ENCODE assay signal across 20 cellular contexts in genomic region chr5:78624992-78625391, GRCh38. TPM values are rescaled to one million over a fixed set of nuclear protein-coding genes. Genes with fewer than 3 reads are reported as not detected.
DNase-seq lines count a peak whose midpoint lies in the region; ATAC-seq, FAIRE-seq and TF ChIP-seq lines count a peak whose summit lies in the region.
"Had no signal": no experiment of that assay in that cellular context is flagged by ENCODE, and none has a peak within 500 bp of the region (broad histone marks: within the 10 kb centered on the region; RNA-seq: fewer than 3 reads in every experiment).

No MANE protein-coding gene starts in this region.

- WGBS in HepG2 (ENCODE audit: low lambda C conversion rate) = 83% methylated on average over 4 of the region's 4 CpGs
- 39% methylated on average over 2 of the region's 4 CpGs for WGBS in right lobe of liver (ENCODE audit: insufficient coverage, low coverage, low lambda C conversion rate, missing lambda C conversion rate)

- ATAC-seq in HepG2 (peak; percentile 20; the same call in 1 of the 3 replicates), right lobe of liver (no peak), T-helper 17 cell (no peak)
- ATAC-seq: GM12878 had no signal

- TF ChIP-seq CTCF in HepG2 (CRISPR knock-in tag; IDR thresholded peaks at IDR 0.05) = no peak
- TF ChIP-seq CTCF in right lobe of liver (IDR thresholded peaks at IDR 0.05) = no peak
- no peak for TF ChIP-seq CTCF in osteocyte (IDR thresholded peaks at IDR 0.05)
- TF ChIP-seq CTCF in nephron progenitor cell (IDR thresholded peaks at IDR 0.05) = no peak

- H3K27ac Mint-ChIP-seq in osteocyte (ENCODE audit: unreplicated experiment) (no peak overlapping the region), nephron progenitor cell (no peak overlapping the region), T-helper 17 cell (no peak overlapping the region)
- H3K27ac Mint-ChIP-seq: CD14-positive monocyte; CD4-positive, alpha-beta memory T cell had no signal

- no peak overlapping the region for H3K9ac ChIP-seq in HepG2 (ENCODE audit: insufficient read depth, low read depth, low read length)
- no peak overlapping the region for H3K9ac ChIP-seq in stomach smooth muscle (ENCODE audit: low read length in 2 of 2)
- H3K9ac ChIP-seq: BLaER1 had no signal

- H3K9me3 Mint-ChIP-seq in osteocyte (ENCODE audit: unreplicated experiment) (peaks cover 5% of the 10 kb centered on the region), nephron progenitor cell (peaks cover 19% of the 10 kb centered on the region)

- TF ChIP-seq POLR2A in HepG2 (IDR thresholded peaks at IDR 0.05; ENCODE audit: insufficient read depth in 1 of 2, low read depth in 2 of 2, low read length in 2 of 2) (no peak), right lobe of liver (IDR thresholded peaks at IDR 0.05) (no peak)

- H3K36me3 ChIP-seq in HepG2 (replicated peaks in 1 of 2; ENCODE audit: control insufficient read depth in 1 of 2, insufficient read depth in 2 of 2, low read length in 2 of 2) (peaks cover 15 to 47% of the 10 kb centered on the region in 2 experiments), right lobe of liver (no peaks in the 10 kb centered on the region), stomach smooth muscle (ENCODE audit: control insufficient read depth in 2 of 2, insufficient read depth in 2 of 2, low read length in 2 of 2) (peaks cover 0 to 4% of the 10 kb centered on the region in 2 donors)
- H3K36me3 ChIP-seq: BLaER1 had no signal

- TF ChIP-seq RAD21 in HepG2 (CRISPR knock-in tag; IDR thresholded peaks at IDR 0.05) = no peak

- H3K4me1 ChIP-seq in HepG2 (ENCODE audit: insufficient read depth, low read length) (peaks cover 57% of the 10 kb centered on the region), right lobe of liver (no peaks in the 10 kb centered on the region), stomach smooth muscle (ENCODE audit: control insufficient read depth, insufficient read depth, low read length) (peaks cover 79% of the 10 kb centered on the region)
- H3K4me1 ChIP-seq: HAP-1 had no signal

- FAIRE-seq in HepG2 (lab: Jason Lieb, UNC) = no peak
- FAIRE-seq: GM12878 had no signal

- BruUV-seq in HepG2 (replicated peaks; lab: Mats Ljungman, UMichigan) = no TSS peak

- peaks cover 26% of the 10 kb centered on the region for H3K79me2 ChIP-seq in HepG2 (ENCODE audit: insufficient read depth, low read length)

- H3K4me3 ChIP-seq in HepG2 (replicated peaks in 1 of 3; ENCODE audit: insufficient read depth in 1 of 3, low read depth in 2 of 3, low read length in 3 of 3) = no peak overlapping the region
- H3K4me3 ChIP-seq in right lobe of liver = no peak overlapping the region
- no peak overlapping the region for H3K4me3 ChIP-seq in stomach smooth muscle (ENCODE audit: low read length in 2 of 2)
- H3K4me3 ChIP-seq: BLaER1, GM12878, HAP-1 had no signal

- CTCF ChIA-PET in HepG2 (lab: Yijun Ruan, JAX; ENCODE audit: low intra/inter-chr PET ratio, low total read pairs) = no interaction called here

- in situ Hi-C loops in HepG2 (cut with HindIII; ENCODE audit: extremely low pct_ligation_motif_present, low pct_unique_long_range_greater_than_20kb) = no loop called here

- H3K4me2 ChIP-seq in HepG2 (ENCODE audit: low read depth, low read length) = no peak overlapping the region

- no peak for DNase-seq in HepG2 (ENCODE audit: low spot score)
- DNase-seq in right lobe of liver = no peak
- peak; percentile 44 for DNase-seq in osteocyte (ENCODE audit: extremely low spot score, unreplicated experiment)
- no peak for DNase-seq in nephron progenitor cell
- no peak for DNase-seq in NCI-H1694 treated with DMSO at 0.1 percent for 48 hours (lab: John Stamatoyannopoulos, UW)
- no peak for DNase-seq in T-helper 17 cell
- DNase-seq: 8988T; Calu3; CD4-positive, alpha-beta memory T cell; DMS 273 treated with DMSO at 0.1 percent for 48 hours; DMS53; DND-41; EL; GOT3; IMR-90 had no signal

- intact Hi-C loops in HepG2 (cut with micrococcal nuclease; ENCODE audit: unreplicated experiment) (loop anchor here (5.0 kb wide), 2 partner anchors 68 to 88 kb away; no protein-coding TSS in a partner anchor), right lobe of liver (cut with DNase I) (no loop called here)

- H3K36me3 Mint-ChIP-seq in osteocyte (ENCODE audit: unreplicated experiment) (peaks cover 86% of the 10 kb centered on the region), nephron progenitor cell (ENCODE audit: low read depth) (peaks cover 66% of the 10 kb centered on the region), T-helper 17 cell (ENCODE audit: low read depth) (no peaks in the 10 kb centered on the region)
- H3K36me3 Mint-ChIP-seq: CD14-positive monocyte; CD4-positive, alpha-beta memory T cell had no signal

- no peak for TF ChIP-seq EP300 in HepG2 (IDR thresholded peaks at IDR 0.05; ENCODE audit: low read depth in 2 of 2, low read length in 2 of 2)
- no peak for TF ChIP-seq EP300 in HepG2 (CRISPR knock-in tag; IDR thresholded peaks at IDR 0.05; ENCODE audit: borderline replicate concordance)

- POLR2A ChIA-PET in HepG2 (lab: Yijun Ruan, JAX) = no interaction called here

- H3K27me3 Mint-ChIP-seq in osteocyte (ENCODE audit: unreplicated experiment) (no peaks in the 10 kb centered on the region), nephron progenitor cell (ENCODE audit: low read depth, poor library complexity) (peaks cover 3% of the 10 kb centered on the region), T-helper 17 cell (peaks cover 47% of the 10 kb centered on the region)

- H3K4me1 Mint-ChIP-seq in osteocyte (ENCODE audit: unreplicated experiment) (peaks cover 57% of the 10 kb centered on the region), nephron progenitor cell (peaks cover 94% of the 10 kb centered on the region), T-helper 17 cell (peaks cover 2% of the 10 kb centered on the region)
- H3K4me1 Mint-ChIP-seq: CD4-positive, alpha-beta memory T cell had no signal

- H3K27me3 ChIP-seq in HepG2 (ENCODE audit: control insufficient read depth in 1 of 2, insufficient read depth in 2 of 2, low read length in 2 of 2) (no peaks in the 10 kb centered on the region), right lobe of liver (no peaks in the 10 kb centered on the region), stomach smooth muscle (ENCODE audit: control insufficient read depth in 1 of 2, insufficient read depth in 2 of 2, low read length in 2 of 2) (no peaks in the 10 kb centered on the region)
- H3K27me3 ChIP-seq: BLaER1 had no signal

- H3K4me3 Mint-ChIP-seq in osteocyte (ENCODE audit: unreplicated experiment) = no peak overlapping the region
- H3K4me3 Mint-ChIP-seq in nephron progenitor cell = no peak overlapping the region
- H3K4me3 Mint-ChIP-seq in T-helper 17 cell = no peak overlapping the region
- H3K4me3 Mint-ChIP-seq: CD14-positive monocyte; CD4-positive, alpha-beta memory T cell had no signal

- no peaks in the 10 kb centered on the region for H4K20me1 ChIP-seq in HepG2 (ENCODE audit: insufficient read depth, low read length)
- H4K20me1 ChIP-seq: BLaER1 had no signal

- no peaks in the 10 kb centered on the region for H3K9me3 ChIP-seq in HepG2 (ENCODE audit: low read length)
- no peaks in the 10 kb centered on the region for H3K9me3 ChIP-seq in right lobe of liver
- H3K9me3 ChIP-seq in stomach smooth muscle (ENCODE audit: control insufficient read depth in 2 of 2, low read length in 2 of 2) = peaks cover 4% of the 10 kb centered on the region in 2 donors
- H3K9me3 ChIP-seq in T-helper 17 cell (ENCODE audit: control insufficient read depth, low read length, poor library complexity, severe bottlenecking) = no peaks in the 10 kb centered on the region
- H3K9me3 ChIP-seq: HAP-1 had no signal

- H3K27ac ChIP-seq in HepG2 (ENCODE audit: extremely low read length, insufficient read depth, low read length) = no peak overlapping the region
- H3K27ac ChIP-seq in right lobe of liver = no peak overlapping the region
- peak overlapping the region; percentile 82 for H3K27ac ChIP-seq in stomach smooth muscle (ENCODE audit: low read length)
- H3K27ac ChIP-seq: BLaER1 had no signal

- no peak overlapping the region for H2AFZ ChIP-seq in HepG2 (ENCODE audit: low read length)

TF ChIP-seq in HepG2, 621 proteins besides CTCF, POLR2A, EP300 and RAD21:
- TF ChIP-seq BHLHE40 (IDR thresholded peaks at IDR 0.05; ENCODE audit: low read length) (no peak), FOXA1 (IDR thresholded peaks at IDR 0.05) (no peak), FOXA1 (CRISPR knock-in tag; IDR thresholded peaks at IDR 0.05) (peak; percentile 56)

RNA-seq across cellular contexts. Expression of gene LHFPL2, which starts 23.6 kb away (rescaled TPM):
- total RNA-seq in HepG2 (2016; rRNA removed; fragmentation: Illumina TruSeq; extraction: Trizol) (20.0 TPM in 2 replicates), right lobe of liver (10 to 100 TPM in 1 of 6 experiments, 1 to 10 TPM in 5; 2.6 to 11.8 (median 4.3) TPM), osteocyte (110 and 113 TPM in 2 replicates), T-helper 17 cell (1 to 10 TPM; 1.3 to 4.3 TPM)
- 9.3 and 10.4 TPM in 2 replicates for total RNA-seq in HepG2 (2016; cell fraction: cytosol; rRNA removed; fragmentation: Illumina TruSeq; extraction: Trizol; ENCODE audit: low read depth)
- 18.6 and 20.5 TPM in 2 replicates for total RNA-seq in HepG2 (2016; cell fraction: insoluble cytoplasmic fraction; rRNA removed; fragmentation: Illumina TruSeq; extraction: Trizol)
- 15.5 and 16.5 TPM in 2 replicates for total RNA-seq in HepG2 (2016; cell fraction: membrane; rRNA removed; fragmentation: Illumina TruSeq; extraction: Trizol)
- total RNA-seq in HepG2 (2016; cell fraction: nucleus; rRNA removed; fragmentation: Illumina TruSeq; extraction: Trizol) = 29.5 and 30.3 TPM in 2 replicates
- 6.0 and 6.3 TPM in 2 replicates for polyA plus RNA-seq in HepG2 (2011; rRNA removed)
- polyA plus RNA-seq in HepG2 (2011; cell fraction: cytosol; rRNA removed) = 4.6 and 6.5 TPM in 2 replicates
- 8.6 and 9.9 TPM in 2 replicates for polyA plus RNA-seq in HepG2 (2011; cell fraction: nucleus; rRNA removed)
- polyA plus RNA-seq in HepG2 (2012) = 9.2 and 12.5 TPM in 2 replicates
- 1.4 and 1.7 TPM in 2 replicates for polyA plus RNA-seq in HepG2 (2016; cell fraction: cytosol; fragmentation: Illumina TruSeq; extraction: Trizol; ENCODE audit: low read depth)
- polyA plus RNA-seq in HepG2 (2016; cell fraction: insoluble cytoplasmic fraction; fragmentation: Illumina TruSeq; extraction: Trizol; ENCODE audit: low read depth) = 12.6 and 13.6 TPM in 2 replicates
- 5.8 and 5.9 TPM in 2 replicates for polyA plus RNA-seq in HepG2 (2016; cell fraction: membrane; fragmentation: Illumina TruSeq; extraction: Trizol; ENCODE audit: low read depth)
- 26.4 and 29.4 TPM in 2 replicates for polyA plus RNA-seq in HepG2 (2016; cell fraction: nucleus; fragmentation: Illumina TruSeq; extraction: Trizol; ENCODE audit: insufficient read depth, low read depth)
- polyA minus RNA-seq in HepG2 (2011; rRNA and poly(A)+ RNA removed; ENCODE audit: low replicate concordance) = 9.6 and 24.5 TPM in 2 replicates
- 13.1 and 14.4 TPM in 2 replicates for polyA minus RNA-seq in HepG2 (2011; cell fraction: cytosol; rRNA and poly(A)+ RNA removed)
- polyA minus RNA-seq in HepG2 (2011; cell fraction: nucleus; rRNA and poly(A)+ RNA removed) = 23.7 and 26.4 TPM in 2 replicates
